In genomic region chr17:6299275-6299674, GRCh38 we compare ENCODE assay signal across 31 cellular contexts.
"Had no signal": no experiment of that assay in that cellular context is flagged by ENCODE, and none has a peak within 500 bp of the region (broad histone marks: within the 10 kb centered on the region; RNA-seq: fewer than 3 reads in every experiment).

No MANE protein-coding gene starts in this region.

- H3K4me3 ChIP-seq: gastrocnemius medialis, heart right ventricle, hepatocyte had no signal

- ATAC-seq: activated CD4-positive, CD25-positive, alpha-beta regulatory T cell treated with anti-CD3 and anti-CD28 coated beads, Interleukin-2, amount 50 U/mL, for 24 hours; activated CD8-positive, alpha-beta T cell treated with anti-CD3 and anti-CD28 coated beads for 36 hours; activated T-cell treated with anti-CD3 and anti-CD28 coated beads, Interleukin-2, amount 50 U/mL, for 4 hours; activated T-helper 17 cell treated with anti-CD3 and anti-CD28 coated beads, Interleukin-2, amount 50 U/mL, for 72 hours; effector memory CD8-positive, alpha-beta T cell; foreskin keratinocyte; gastrocnemius medialis; heart right ventricle; T-helper 17 cell had no signal

- FAIRE-seq: astrocyte, colon had no signal

- H3K27ac ChIP-seq: epithelial cell of prostate, foreskin keratinocyte, gastrocnemius medialis, heart right ventricle, hepatocyte, WERI-Rb-1 had no signal

- H3K36me3 ChIP-seq: gastrocnemius medialis, heart right ventricle, WERI-Rb-1 had no signal

- DNase-seq: activated B cell treated with CpG ODN at 0.5 μM for 24 hours; activated CD4-positive, alpha-beta T cell treated with anti-CD3 and anti-CD28 coated beads for 48 hours; activated CD4-positive, alpha-beta T cell treated with anti-CD3 and anti-CD28 coated beads, Interleukin-2, amount 50 U/mL, for 1 hour; activated CD4-positive, alpha-beta T cell treated with anti-CD3 and anti-CD28 coated beads, Interleukin-2, amount 50 U/mL, for 48 hours; activated CD8-positive, alpha-beta memory T cell treated with anti-CD3 and anti-CD28 coated beads for 24 hours; activated CD8-positive, alpha-beta T cell treated with anti-CD3 and anti-CD28 coated beads for 36 hours; activated effector memory CD4-positive, alpha-beta T cell treated with Interleukin-2 at 50 U/mL for 16 hours; activated gamma-delta T cell treated with Interleukin-2 at 50 U/mL for 16 hours; activated naive CD4-positive, alpha-beta T cell treated with anti-CD3 and anti-CD28 coated beads, Interleukin-2, amount 50 U/mL, for 16 hours; activated naive CD4-positive, alpha-beta T cell treated with Interleukin-2 at 50 U/mL for 16 hours; activated T-cell treated with anti-CD3 and anti-CD28 coated beads, Interleukin-2, amount 50 U/mL, for 4 hours; amniotic stem cell; anterior cingulate cortex; caudate nucleus; cortex of kidney; dermis blood vessel endothelial cell; effector CD4-positive, alpha-beta T cell; effector memory CD8-positive, alpha-beta T cell; gastrocnemius medialis; heart right ventricle; T-helper 1 cell; T-helper 17 cell; T1000; WERI-Rb-1 had no signal

- H3K27me3 ChIP-seq: foreskin keratinocyte, hepatocyte had no signal
